9 cellular contexts compared by ENCODE assay signal in genomic region chr11:65786008-65786785, GRCh38. TPM values are rescaled to one million over a fixed set of nuclear protein-coding genes. Genes with fewer than 3 reads are reported as not detected.
DNase-seq lines count a peak whose midpoint lies in the region; TF ChIP-seq lines count a peak whose summit lies in the region.
"Had no signal": no experiment of that assay in that cellular context is flagged by ENCODE, and none has a peak within 500 bp of the region (broad histone marks: within the 10 kb centered on the region; RNA-seq: fewer than 3 reads in every experiment).

No MANE protein-coding gene starts in this region.

- H3K27me3 ChIP-seq in endodermal cell (ENCODE audit: control insufficient read depth, insufficient read depth, low read length, poor library complexity, severe bottlenecking) (peaks cover 67% of the 10 kb centered on the region), osteoblast (ENCODE audit: insufficient read depth, low read length) (peaks cover 42% of the 10 kb centered on the region)

- H3K36me3 Mint-ChIP-seq in IgD-negative memory B cell (peaks cover 2% of the 10 kb centered on the region), endodermal cell (ENCODE audit: low read depth) (peaks cover 3% of the 10 kb centered on the region)

- TF ChIP-seq CTCF in endodermal cell (conservative IDR thresholded peaks at IDR 0.05) (no peak), osteoblast (IDR thresholded peaks at IDR 0.05; ENCODE audit: extremely low read depth, low read depth, low read length) (no peak)

- no peak overlapping the region for H3K4me2 ChIP-seq in osteoblast (ENCODE audit: insufficient read depth, low read length)

- H3K27ac ChIP-seq in endodermal cell (ENCODE audit: low read depth, low read length) = no peak overlapping the region
- no peak overlapping the region for H3K27ac ChIP-seq in osteoblast (ENCODE audit: low read depth, low read length)

- no peaks in the 10 kb centered on the region for H3K9me3 ChIP-seq in endodermal cell (ENCODE audit: control insufficient read depth, low read length)
- H3K9me3 ChIP-seq in osteoblast (ENCODE audit: low read depth, low read length) = no peaks in the 10 kb centered on the region

- H3K27ac Mint-ChIP-seq in IgD-negative memory B cell = peak overlapping the region in 1 of 3 donors; percentile 80
- H3K27ac Mint-ChIP-seq in endodermal cell = no peak overlapping the region

- H3K36me3 ChIP-seq in endodermal cell (ENCODE audit: control insufficient read depth, insufficient read depth, low read length) (no peaks in the 10 kb centered on the region), osteoblast (ENCODE audit: insufficient read depth, low read length) (no peaks in the 10 kb centered on the region)

- H3K4me1 Mint-ChIP-seq in IgD-negative memory B cell (peaks cover 9 to 21% (median 20%) of the 10 kb centered on the region in 3 donors), endodermal cell (peaks cover 22% of the 10 kb centered on the region)

- H3K4me3 Mint-ChIP-seq in IgD-negative memory B cell (peak overlapping the region in 3 of 4 donors; percentile 17 to 78 (median 64)), endodermal cell (peak overlapping the region; percentile 75)

- 27 to 51% methylated on average over 28 to 74 of the region's 74 CpGs for WGBS in endodermal cell (ENCODE audit: insufficient coverage in 1 of 2, insufficient read length in 1 of 2), 2 experiments

- DNase-seq in COLO668 (lab: John Stamatoyannopoulos, UW; ENCODE audit: unreplicated experiment) (peak; percentile 32), endodermal cell (peak; percentile 70), osteoblast (ENCODE audit: insufficient read length, low spot score, missing footprints) (peak; percentile 93), NCI-H2227 (lab: John Stamatoyannopoulos, UW; ENCODE audit: unreplicated experiment) (no peak), HT-29 (ENCODE audit: low spot score) (no peak), A172 (ENCODE audit: low spot score) (no peak), H4 (ENCODE audit: low spot score) (no peak)
- DNase-seq: cortex of kidney had no signal

- H3K27me3 Mint-ChIP-seq in IgD-negative memory B cell (peaks cover 23% of the 10 kb centered on the region), endodermal cell (ENCODE audit: insufficient read depth) (peaks cover 62% of the 10 kb centered on the region)

- no peak overlapping the region for H2AFZ ChIP-seq in osteoblast (ENCODE audit: low read length)

- no peaks in the 10 kb centered on the region for H3K79me2 ChIP-seq in osteoblast (ENCODE audit: insufficient read depth, low read length)

- H3K4me3 ChIP-seq in endodermal cell (ENCODE audit: low read length) = peak overlapping the region; percentile 35
- H3K4me3 ChIP-seq in osteoblast (ENCODE audit: insufficient read depth, low read length) = no peak overlapping the region

- no peaks in the 10 kb centered on the region for H4K20me1 ChIP-seq in osteoblast (ENCODE audit: insufficient read depth, low read length)

- no peak overlapping the region for H3K9ac ChIP-seq in endodermal cell (ENCODE audit: extremely low read depth, low read length, poor library complexity, severe bottlenecking)

- H3K9me3 Mint-ChIP-seq in IgD-negative memory B cell = no peaks in the 10 kb centered on the region
- no peaks in the 10 kb centered on the region for H3K9me3 Mint-ChIP-seq in endodermal cell

- H3K4me1 ChIP-seq in endodermal cell (ENCODE audit: control insufficient read depth, insufficient read depth, low read length) (peaks cover 18% of the 10 kb centered on the region), osteoblast (ENCODE audit: insufficient read depth, low read length) (no peaks in the 10 kb centered on the region)

RNA-seq across cellular contexts. Expression of gene OVOL1, which starts 0.7 kb away (rescaled TPM):
- polyA plus RNA-seq in IgD-negative memory B cell = not detected
- total RNA-seq in endodermal cell (1 to 10 TPM; 3.4 to 5.5 TPM), osteoblast (not detected in 2 replicates)
- polyA plus RNA-seq in endodermal cell (2013, experiment 1 of 2) = 1.0 TPM
- polyA plus RNA-seq in endodermal cell (2013, experiment 2 of 2) = 0.75 TPM
- total RNA-seq in HT-29 (2014; rRNA removed; shearing (Covaris generic)) = 42.2 and 42.8 TPM in 2 replicates
- total RNA-seq in A172 (2014; rRNA removed; shearing (Covaris generic)) = not detected in 2 replicates
- total RNA-seq in H4 (2014; rRNA removed; shearing (Covaris generic)) = not detected in 2 replicates

RNA-seq across cellular contexts. Expression of gene AP5B1, which starts 5.4 kb away (rescaled TPM):
- polyA plus RNA-seq in IgD-negative memory B cell = 17.2 TPM
- 10 to 100 TPM; 17.8 to 29.9 TPM for total RNA-seq in endodermal cell
- 6.1 TPM for polyA plus RNA-seq in endodermal cell (2013, experiment 1 of 2)
- polyA plus RNA-seq in endodermal cell (2013, experiment 2 of 2) = 6.2 TPM
- 15.3 and 18.1 TPM in 2 replicates for total RNA-seq in osteoblast
- total RNA-seq in HT-29 (2014; rRNA removed; shearing (Covaris generic)) = 18.2 and 20.2 TPM in 2 replicates
- total RNA-seq in A172 (2014; rRNA removed; shearing (Covaris generic)) = 13.2 and 14.8 TPM in 2 replicates
- 4.6 and 6.1 TPM in 2 replicates for total RNA-seq in H4 (2014; rRNA removed; shearing (Covaris generic))

RNA-seq across cellular contexts. Expression of gene SNX32, which starts 47.6 kb away (rescaled TPM):
- 0.78 TPM for polyA plus RNA-seq in IgD-negative memory B cell
- total RNA-seq in endodermal cell = 1 to 10 TPM; 1.5 to 4.3 TPM
- 3.7 TPM for polyA plus RNA-seq in endodermal cell (2013, experiment 1 of 2)
- 1.9 TPM for polyA plus RNA-seq in endodermal cell (2013, experiment 2 of 2)
- 1.1 and 1.5 TPM in 2 replicates for total RNA-seq in osteoblast
- not detected in 2 replicates for total RNA-seq in HT-29 (2014; rRNA removed; shearing (Covaris generic))
- not detected in 2 replicates for total RNA-seq in A172 (2014; rRNA removed; shearing (Covaris generic))
- total RNA-seq in H4 (2014; rRNA removed; shearing (Covaris generic)) = not detected in 2 replicates

Comparison
In these comparisons a context has a peak if more than half of its experiments do, and no peak if none do; other contexts are left out.
1. DNase-seq: peak in COLO668 (single experiment), endodermal cell (single experiment) and osteoblast (single experiment); none in NCI-H2227 (single experiment), HT-29 (single experiment), A172 (single experiment) and H4 (single experiment).